11 cellular contexts compared by ENCODE assay signal in genomic region chr5:157290156-157290980, GRCh38. TPM values are rescaled to one million over a fixed set of nuclear protein-coding genes. Genes with fewer than 3 reads are reported as not detected.
A peak's percentile ranks its signal among the peaks of the same experiment; 100 is the strongest.
DNase-seq lines count a peak whose midpoint lies in the region; ATAC-seq and TF ChIP-seq lines count a peak whose summit lies in the region.
"Had no signal": no experiment of that assay in that cellular context is flagged by ENCODE, and none has a peak within 500 bp of the region (broad histone marks: within the 10 kb centered on the region; RNA-seq: fewer than 3 reads in every experiment).

No MANE protein-coding gene starts in this region.

- no peaks in the 10 kb centered on the region for H3K9me2 ChIP-seq in OCI-LY1 (ENCODE audit: low read depth, low read length)

- H3K9ac ChIP-seq in OCI-LY1 (ENCODE audit: low read length) = no peak overlapping the region
- no peak overlapping the region for H3K9ac ChIP-seq in endodermal cell (ENCODE audit: extremely low read depth, low read length, poor library complexity, severe bottlenecking)

- 82 to 88% methylated on average over 3 to 6 of the region's 6 CpGs for WGBS in endodermal cell (ENCODE audit: insufficient coverage in 1 of 2, insufficient read length in 1 of 2), 2 experiments

- H3K4me1 ChIP-seq in OCI-LY1 (ENCODE audit: insufficient read depth, low read length, severe bottlenecking) (peaks cover 16% of the 10 kb centered on the region), endodermal cell (ENCODE audit: control insufficient read depth, insufficient read depth, low read length) (no peaks in the 10 kb centered on the region)

- TF ChIP-seq CTCF in OCI-LY1 (IDR thresholded peaks at IDR 0.05; ENCODE audit: low read length) (no peak), endodermal cell (conservative IDR thresholded peaks at IDR 0.05) (no peak)

- H3K4me1 Mint-ChIP-seq in activated CD4-positive, alpha-beta memory T cell treated with anti-CD3 and anti-CD28 coated beads for 36 hours (ENCODE audit: low read depth) = peaks cover 71% of the 10 kb centered on the region
- peaks cover 46% of the 10 kb centered on the region for H3K4me1 Mint-ChIP-seq in activated CD4-positive, alpha-beta memory T cell treated with anti-CD3 and anti-CD28 coated beads, Interleukin-2, amount 10 ng/mL, durations not matched to agents 7 days and 5 days
- no peaks in the 10 kb centered on the region for H3K4me1 Mint-ChIP-seq in endodermal cell

- no peaks in the 10 kb centered on the region for H3K27me3 Mint-ChIP-seq in activated CD4-positive, alpha-beta memory T cell treated with anti-CD3 and anti-CD28 coated beads for 36 hours
- H3K27me3 Mint-ChIP-seq in activated CD4-positive, alpha-beta memory T cell treated with anti-CD3 and anti-CD28 coated beads, Interleukin-2, amount 10 ng/mL, durations not matched to agents 7 days and 5 days = no peaks in the 10 kb centered on the region
- no peaks in the 10 kb centered on the region for H3K27me3 Mint-ChIP-seq in endodermal cell (ENCODE audit: insufficient read depth)

- no peaks in the 10 kb centered on the region for H3K27me3 ChIP-seq in OCI-LY1 (ENCODE audit: insufficient read depth, low read length)
- H3K27me3 ChIP-seq in endodermal cell (ENCODE audit: control insufficient read depth, insufficient read depth, low read length, poor library complexity, severe bottlenecking) = no peaks in the 10 kb centered on the region

- ATAC-seq in HG03457 (IDR thresholded peaks at IDR 0.05; ENCODE audit: unreplicated experiment) = no peak
- ATAC-seq in GM21576 (IDR thresholded peaks at IDR 0.05; ENCODE audit: unreplicated experiment) = no peak

- H3K27ac ChIP-seq in OCI-LY1 (ENCODE audit: low read depth, low read length, poor library complexity, severe bottlenecking) (peak overlapping the region; percentile 24), endodermal cell (ENCODE audit: low read depth, low read length) (no peak overlapping the region)

- no peak overlapping the region for H3K4me2 ChIP-seq in OCI-LY1 (ENCODE audit: low read length)

- CTCF ChIA-PET in activated CD4-positive, alpha-beta memory T cell treated with anti-CD3 and anti-CD28 coated beads for 36 hours (lab: Charles Lee) = no interaction called here
- CTCF ChIA-PET in activated CD4-positive, alpha-beta memory T cell treated with anti-CD3 and anti-CD28 coated beads, Interleukin-2, amount 10 ng/mL, durations not matched to agents 7 days and 5 days (lab: Charles Lee) = no interaction called here

- H3K36me3 Mint-ChIP-seq in activated CD4-positive, alpha-beta memory T cell treated with anti-CD3 and anti-CD28 coated beads for 36 hours = peaks cover 66% of the 10 kb centered on the region
- peaks cover 80% of the 10 kb centered on the region for H3K36me3 Mint-ChIP-seq in activated CD4-positive, alpha-beta memory T cell treated with anti-CD3 and anti-CD28 coated beads, Interleukin-2, amount 10 ng/mL, durations not matched to agents 7 days and 5 days (ENCODE audit: low read depth)
- H3K36me3 Mint-ChIP-seq in endodermal cell (ENCODE audit: low read depth) = no peaks in the 10 kb centered on the region

- intact Hi-C loops in activated CD4-positive, alpha-beta memory T cell treated with anti-CD3 and anti-CD28 coated beads for 36 hours (cut with micrococcal nuclease) = loop anchor here (1.0 kb wide), 1 partner anchor 8 kb away; no protein-coding TSS in a partner anchor

- DNase-seq in activated CD4-positive, alpha-beta memory T cell treated with anti-CD3 and anti-CD28 coated beads for 36 hours = no peak
- no peak for DNase-seq in activated CD4-positive, alpha-beta memory T cell treated with anti-CD3 and anti-CD28 coated beads, Interleukin-2, amount 10 ng/mL, durations not matched to agents 7 days and 5 days
- no peak for DNase-seq in endodermal cell
- peak; percentile 90 for DNase-seq in renal cortical epithelial cell (ENCODE audit: low read depth)
- no peak for DNase-seq in NCI-H345 treated with DMSO at 0.1 percent for 48 hours (lab: John Stamatoyannopoulos, UW; ENCODE audit: unreplicated experiment)
- DNase-seq: cortex of kidney, NCI-H2107 had no signal

- no peaks in the 10 kb centered on the region for H3K9me3 Mint-ChIP-seq in activated CD4-positive, alpha-beta memory T cell treated with anti-CD3 and anti-CD28 coated beads for 36 hours
- H3K9me3 Mint-ChIP-seq in activated CD4-positive, alpha-beta memory T cell treated with anti-CD3 and anti-CD28 coated beads, Interleukin-2, amount 10 ng/mL, durations not matched to agents 7 days and 5 days = no peaks in the 10 kb centered on the region
- H3K9me3 Mint-ChIP-seq in endodermal cell = no peaks in the 10 kb centered on the region

- H3K4me3 ChIP-seq in OCI-LY1 (ENCODE audit: low read depth, low read length, poor library complexity, severe bottlenecking) (no peak overlapping the region), endodermal cell (ENCODE audit: low read length) (no peak overlapping the region)
- H3K4me3 ChIP-seq: lung had no signal

- no peaks in the 10 kb centered on the region for H3F3A ChIP-seq in OCI-LY1 (ENCODE audit: insufficient read depth, low read length)

- H3K79me2 ChIP-seq in OCI-LY1 (ENCODE audit: insufficient read depth, low read length) = peaks cover 5% of the 10 kb centered on the region; the same call in 1 of the 2 replicates

- H3K36me3 ChIP-seq in OCI-LY1 (ENCODE audit: insufficient read depth, low read length) = peaks cover 90% of the 10 kb centered on the region
- peaks cover 1% of the 10 kb centered on the region for H3K36me3 ChIP-seq in endodermal cell (ENCODE audit: control insufficient read depth, insufficient read depth, low read length)

- H2AFZ ChIP-seq in OCI-LY1 (ENCODE audit: low read length) = no peak overlapping the region

- H3K9me3 ChIP-seq in OCI-LY1 (ENCODE audit: low read length) = no peaks in the 10 kb centered on the region
- no peaks in the 10 kb centered on the region for H3K9me3 ChIP-seq in endodermal cell (ENCODE audit: control insufficient read depth, low read length)

- H3K27ac Mint-ChIP-seq in activated CD4-positive, alpha-beta memory T cell treated with anti-CD3 and anti-CD28 coated beads for 36 hours = peak overlapping the region; percentile 72
- H3K27ac Mint-ChIP-seq in activated CD4-positive, alpha-beta memory T cell treated with anti-CD3 and anti-CD28 coated beads, Interleukin-2, amount 10 ng/mL, durations not matched to agents 7 days and 5 days = no peak overlapping the region
- peak overlapping the region; percentile 40 for H3K27ac Mint-ChIP-seq in endodermal cell

- no peaks in the 10 kb centered on the region for H4K20me1 ChIP-seq in OCI-LY1 (ENCODE audit: insufficient read depth, low read length)

- POLR2A ChIA-PET in activated CD4-positive, alpha-beta memory T cell treated with anti-CD3 and anti-CD28 coated beads for 36 hours (lab: Charles Lee) = interaction anchor here (1.0 to 1.2 kb wide), 3 partner anchors 17 to 21 kb away, joined by 3 read pairs; no protein-coding TSS in a partner anchor
- POLR2A ChIA-PET in activated CD4-positive, alpha-beta memory T cell treated with anti-CD3 and anti-CD28 coated beads, Interleukin-2, amount 10 ng/mL, durations not matched to agents 7 days and 5 days (lab: Charles Lee) = interaction anchor here (0.7 kb wide), 1 partner anchor 140 kb away, joined by 3 read pairs; no protein-coding TSS in a partner anchor

- H3K4me3 Mint-ChIP-seq in activated CD4-positive, alpha-beta memory T cell treated with anti-CD3 and anti-CD28 coated beads for 36 hours = no peak overlapping the region
- H3K4me3 Mint-ChIP-seq in activated CD4-positive, alpha-beta memory T cell treated with anti-CD3 and anti-CD28 coated beads, Interleukin-2, amount 10 ng/mL, durations not matched to agents 7 days and 5 days = no peak overlapping the region
- no peak overlapping the region for H3K4me3 Mint-ChIP-seq in endodermal cell

RNA-seq across cellular contexts. Expression of gene CYFIP2, which starts 24.4 kb away (rescaled TPM):
- total RNA-seq in activated CD4-positive, alpha-beta memory T cell treated with anti-CD3 and anti-CD28 coated beads for 36 hours = 100 to 1,000 TPM; 319 to 321 TPM
- 100 to 1,000 TPM; 337 to 354 TPM for total RNA-seq in activated CD4-positive, alpha-beta memory T cell treated with anti-CD3 and anti-CD28 coated beads, Interleukin-2, amount 10 ng/mL, durations not matched to agents 7 days and 5 days
- 10 to 100 TPM; 29.3 to 33.4 TPM for total RNA-seq in endodermal cell
- polyA plus RNA-seq in endodermal cell (2013, experiment 1 of 2) = 66.8 TPM
- 55.2 TPM for polyA plus RNA-seq in endodermal cell (2013, experiment 2 of 2)
- 38.7 and 57.9 TPM in 2 replicates for total RNA-seq in renal cortical epithelial cell
